10 cellular contexts compared by ENCODE assay signal in genomic region chr15:62482715-62483429, GRCh38.
DNase-seq lines count a peak whose midpoint lies in the region; ATAC-seq, FAIRE-seq and TF ChIP-seq lines count a peak whose summit lies in the region.
"Had no signal": no experiment of that assay in that cellular context is flagged by ENCODE, and none has a peak within 500 bp of the region (broad histone marks: within the 10 kb centered on the region; RNA-seq: fewer than 3 reads in every experiment).

No MANE protein-coding gene starts in this region.

- DNase-seq in EL: peak; percentile 65
- DNase-seq in NB4 (ENCODE audit: low read depth): peak; percentile 69
- peak; percentile 28 for DNase-seq in dedifferentiated amniotic fluid mesenchymal stem cell (ENCODE audit: extremely low spot score)
- peak; percentile 0 to 3 for DNase-seq in stimulated activated CD8-positive, alpha-beta memory T cell treated with anti-CD3 and anti-CD28 coated beads, Interleukin-2, amount 100 ng/mL, for 48 hours (ENCODE audit: low read depth in 2 of 2)
- DNase-seq in activated CD8-positive, alpha-beta memory T cell treated with anti-CD3 and anti-CD28 coated beads, Interleukin-2, amount 50 U/mL, for 48 hours: no peak
- no peak for DNase-seq in SW480 (ENCODE audit: low spot score)
- no peak for DNase-seq in urothelium cell line (ENCODE audit: low spot score)

- no peak for FAIRE-seq in urothelium cell line (lab: Jason Lieb, UNC)

- TF ChIP-seq POLR2A in NB4 (IDR thresholded peaks at IDR 0.05; ENCODE audit: extremely low read depth, insufficient read length): no peak

- peak; percentile 54 for ATAC-seq in GM21737 (IDR thresholded peaks at IDR 0.05; ENCODE audit: unreplicated experiment)

- H3K4me3 ChIP-seq in NB4 (ENCODE audit: low read depth, low read length): no peak overlapping the region
- H3K4me3 ChIP-seq: lung, SJSA1 had no signal

- peak; percentile 63 for TF ChIP-seq CTCF in NB4 (IDR thresholded peaks at IDR 0.05; ENCODE audit: low read depth, low read length)

Comparison
In these comparisons a context has a peak if more than half of its experiments do, and no peak if none do; other contexts are left out.
1. DNase-seq: peak in EL (single experiment), NB4 (single experiment), dedifferentiated amniotic fluid mesenchymal stem cell (single experiment) and stimulated activated CD8-positive, alpha-beta memory T cell treated with anti-CD3 and anti-CD28 coated beads, Interleukin-2, amount 100 ng/mL, for 48 hours (2 of 2); none in activated CD8-positive, alpha-beta memory T cell treated with anti-CD3 and anti-CD28 coated beads, Interleukin-2, amount 50 U/mL, for 48 hours (single experiment), SW480 (single experiment) and urothelium cell line (single experiment).